Comparison of ENCODE assay signal across 11 cellular contexts in the genomic region with DNA sequence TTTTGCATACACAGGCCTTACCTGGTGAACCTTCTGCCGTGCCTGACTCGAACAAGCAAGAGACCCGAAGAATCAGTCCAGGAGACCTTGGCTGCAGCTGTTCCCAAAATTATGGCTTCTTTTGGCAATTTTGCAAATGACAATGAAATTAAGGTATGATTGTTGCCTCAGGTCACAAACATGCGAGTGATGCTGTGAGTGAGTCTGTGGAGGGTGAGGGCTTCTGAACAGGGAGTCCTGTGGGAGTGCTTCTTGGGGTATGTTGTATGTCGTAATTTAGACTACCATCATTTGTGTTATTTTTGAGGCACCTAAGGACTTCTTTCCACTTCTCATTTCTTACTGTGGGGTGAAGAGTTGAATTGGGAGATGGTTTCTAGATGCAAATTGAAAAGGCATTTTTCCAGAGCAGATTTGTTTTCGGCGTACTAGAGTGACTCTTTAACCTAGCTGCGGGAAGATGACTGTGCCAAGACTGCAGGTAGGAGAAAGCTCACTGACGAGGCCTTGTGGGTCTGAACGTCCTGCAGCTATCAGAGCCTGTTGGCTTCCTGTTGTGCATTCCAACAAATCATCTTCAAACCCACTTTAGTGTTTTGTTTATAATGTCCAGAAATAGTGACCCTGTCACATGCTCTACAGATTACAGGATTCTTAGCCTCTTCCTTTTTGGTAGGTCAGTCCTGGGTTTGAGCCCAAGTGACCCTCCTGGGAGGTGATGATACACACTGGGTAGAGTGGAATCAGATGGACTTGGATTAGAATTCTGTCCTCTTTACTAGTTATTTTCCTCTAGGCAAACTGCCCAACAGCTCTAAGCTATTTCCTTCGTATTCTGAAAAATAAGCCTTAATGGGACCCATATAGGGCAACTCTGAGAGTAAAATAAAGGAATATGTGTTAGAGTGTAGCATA. TPM values are rescaled to one million over a fixed set of nuclear protein-coding genes. Genes with fewer than 3 reads are reported as not detected.
DNase-seq lines count a peak whose midpoint lies in the region; ATAC-seq and TF ChIP-seq lines count a peak whose summit lies in the region.
"Had no signal": no experiment of that assay in that cellular context is flagged by ENCODE, and none has a peak within 500 bp of the region (broad histone marks: within the 10 kb centered on the region; RNA-seq: fewer than 3 reads in every experiment).

No MANE protein-coding gene starts in this region.

- H3K27me3 Mint-ChIP-seq in activated T-cell treated with anti-CD3 and anti-CD28 coated beads, Interleukin-2, amount 50 U/mL, for 72 hours (ENCODE audit: low read depth) = no peaks in the 10 kb centered on the region
- H3K27me3 Mint-ChIP-seq in activated T-cell treated with anti-CD3 and anti-CD28 coated beads, Interleukin-2, amount 50 U/mL, for 4 hours (ENCODE audit: low read depth) = no peaks in the 10 kb centered on the region
- no peaks in the 10 kb centered on the region for H3K27me3 Mint-ChIP-seq in natural killer cell (ENCODE audit: low read depth in 2 of 2)
- H3K27me3 Mint-ChIP-seq: activated naive CD4-positive, alpha-beta T cell treated with anti-CD3 and anti-CD28 coated beads, Interleukin-2, amount 50 U/mL, for 24 hours had no signal

- H3K4me1 ChIP-seq in fibroblast of lung (ENCODE audit: control insufficient read depth, extremely low read depth, insufficient read depth, low read length) = peaks cover 12% of the 10 kb centered on the region
- peaks cover 5 to 25% of the 10 kb centered on the region in 2 donors for H3K4me1 ChIP-seq in muscle layer of duodenum (ENCODE audit: control insufficient read depth in 1 of 2, insufficient read depth in 2 of 2, low read length in 2 of 2)

- no peak overlapping the region for H3K4me3 Mint-ChIP-seq in activated T-cell treated with anti-CD3 and anti-CD28 coated beads, Interleukin-2, amount 50 U/mL, for 72 hours
- no peak overlapping the region for H3K4me3 Mint-ChIP-seq in activated T-cell treated with anti-CD3 and anti-CD28 coated beads, Interleukin-2, amount 50 U/mL, for 4 hours
- no peak overlapping the region for H3K4me3 Mint-ChIP-seq in natural killer cell
- H3K4me3 Mint-ChIP-seq: activated naive CD4-positive, alpha-beta T cell treated with anti-CD3 and anti-CD28 coated beads, Interleukin-2, amount 50 U/mL, for 24 hours; neural crest cell had no signal

- no peak for DNase-seq in activated T-cell treated with anti-CD3 and anti-CD28 coated beads, Interleukin-2, amount 50 U/mL, for 72 hours
- no peak for DNase-seq in activated T-cell treated with anti-CD3 and anti-CD28 coated beads, Interleukin-2, amount 50 U/mL, for 4 hours
- DNase-seq in fibroblast of lung (ENCODE audit: low read depth in 2 of 2) (no peak), natural killer cell (no peak), epidermal melanocyte (ENCODE audit: insufficient read length, low spot score) (no peak), mucosa of gallbladder (ENCODE audit: low spot score) (no peak)

- no peak for ATAC-seq in activated T-cell treated with anti-CD3 and anti-CD28 coated beads, Interleukin-2, amount 50 U/mL, for 72 hours (replicated peaks in 1 of 2)
- ATAC-seq in activated T-cell treated with anti-CD3 and anti-CD28 coated beads, Interleukin-2, amount 50 U/mL, for 4 hours = no peak
- ATAC-seq in natural killer cell (no peak), GM21367 (IDR thresholded peaks at IDR 0.05; ENCODE audit: unreplicated experiment) (no peak)

- TF ChIP-seq CTCF in fibroblast of lung (conservative IDR thresholded peaks at IDR 0.05 in 1 of 2, IDR thresholded peaks at IDR 0.05 in 1 of 2; ENCODE audit: low read depth in 1 of 2, low read length in 2 of 2) (no peak), natural killer cell (IDR thresholded peaks at IDR 0.05) (no peak)

- H2AFZ ChIP-seq in fibroblast of lung (ENCODE audit: low read length) = no peak overlapping the region

- H3K27ac Mint-ChIP-seq in activated T-cell treated with anti-CD3 and anti-CD28 coated beads, Interleukin-2, amount 50 U/mL, for 72 hours = peak overlapping the region; percentile 32
- peak overlapping the region in 1 of 2 donors; percentile 83 for H3K27ac Mint-ChIP-seq in natural killer cell

- no peaks in the 10 kb centered on the region for H3K9me3 Mint-ChIP-seq in activated T-cell treated with anti-CD3 and anti-CD28 coated beads, Interleukin-2, amount 50 U/mL, for 72 hours
- H3K9me3 Mint-ChIP-seq in activated T-cell treated with anti-CD3 and anti-CD28 coated beads, Interleukin-2, amount 50 U/mL, for 4 hours = no peaks in the 10 kb centered on the region
- H3K9me3 Mint-ChIP-seq in natural killer cell = no peaks in the 10 kb centered on the region
- H3K9me3 Mint-ChIP-seq: activated naive CD4-positive, alpha-beta T cell treated with anti-CD3 and anti-CD28 coated beads, Interleukin-2, amount 50 U/mL, for 24 hours; neural crest cell had no signal

- H3K4me3 ChIP-seq in fibroblast of lung (replicated peaks in 1 of 4; ENCODE audit: control extremely low read depth in 1 of 4, insufficient read depth in 1 of 4, low read depth in 3 of 4, low read length in 4 of 4) = no peak overlapping the region
- H3K4me3 ChIP-seq in muscle layer of duodenum (ENCODE audit: low read depth in 1 of 2, low read length in 2 of 2) = no peak overlapping the region
- H3K4me3 ChIP-seq: A549 had no signal

- no peak overlapping the region for H3K9ac ChIP-seq in fibroblast of lung (ENCODE audit: insufficient read depth, low read length)

- peaks cover 11% of the 10 kb centered on the region for H3K4me1 Mint-ChIP-seq in activated T-cell treated with anti-CD3 and anti-CD28 coated beads, Interleukin-2, amount 50 U/mL, for 72 hours (ENCODE audit: low read depth)
- H3K4me1 Mint-ChIP-seq in activated T-cell treated with anti-CD3 and anti-CD28 coated beads, Interleukin-2, amount 50 U/mL, for 4 hours (ENCODE audit: low read depth) = peaks cover 4% of the 10 kb centered on the region
- peaks cover 7 to 17% of the 10 kb centered on the region in 2 donors for H3K4me1 Mint-ChIP-seq in natural killer cell

- H3K4me2 ChIP-seq in fibroblast of lung (ENCODE audit: extremely low read depth, insufficient read depth, low read length) = no peak overlapping the region

- H3K27me3 ChIP-seq in fibroblast of lung (ENCODE audit: control insufficient read depth, insufficient read depth, low read length) = no peaks in the 10 kb centered on the region
- no peaks in the 10 kb centered on the region for H3K27me3 ChIP-seq in muscle layer of duodenum (ENCODE audit: low read depth, low read length)

- H3K9me3 ChIP-seq in fibroblast of lung (ENCODE audit: control insufficient read depth, insufficient read depth, low read depth, low read length) (no peaks in the 10 kb centered on the region), muscle layer of duodenum (ENCODE audit: control insufficient read depth in 1 of 2, low read length in 2 of 2) (no peaks in the 10 kb centered on the region)
- H3K9me3 ChIP-seq: A549 had no signal

- peaks cover 2 to 34% of the 10 kb centered on the region in 2 donors for H3K36me3 Mint-ChIP-seq in activated T-cell treated with anti-CD3 and anti-CD28 coated beads, Interleukin-2, amount 50 U/mL, for 72 hours (ENCODE audit: insufficient read depth in 2 of 2)
- H3K36me3 Mint-ChIP-seq in activated T-cell treated with anti-CD3 and anti-CD28 coated beads, Interleukin-2, amount 50 U/mL, for 4 hours (ENCODE audit: insufficient read depth) = peaks cover 32% of the 10 kb centered on the region
- peaks cover 6% of the 10 kb centered on the region for H3K36me3 Mint-ChIP-seq in natural killer cell

- H4K20me1 ChIP-seq in fibroblast of lung (ENCODE audit: control insufficient read depth, extremely low read depth, insufficient read depth, low read length) = no peaks in the 10 kb centered on the region

- no peaks in the 10 kb centered on the region for H3K79me2 ChIP-seq in fibroblast of lung (ENCODE audit: control insufficient read depth, insufficient read depth, low read length)

- H3K36me3 ChIP-seq in fibroblast of lung (ENCODE audit: control insufficient read depth, insufficient read depth, low read length) (peaks cover 3% of the 10 kb centered on the region), muscle layer of duodenum (ENCODE audit: control insufficient read depth in 1 of 2, insufficient read depth in 2 of 2, low read length in 2 of 2) (peaks cover 37 to 43% of the 10 kb centered on the region in 2 donors)

- H3K27ac ChIP-seq in fibroblast of lung (ENCODE audit: insufficient read depth, low read length) (peak overlapping the region; percentile 62), muscle layer of duodenum (ENCODE audit: low read length) (peak overlapping the region; percentile 39)
- H3K27ac ChIP-seq: A549 had no signal

- intact Hi-C loops in natural killer cell (cut with micrococcal nuclease) = loop anchor here (2.0 to 10.0 kb wide), 3 partner anchors 85 to 837 kb away; no protein-coding TSS in a partner anchor

RNA-seq across cellular contexts. Expression of a gene that starts 33.0 kb away (rescaled TPM):
- 10 to 100 TPM; 88.0 to 97.9 TPM for total RNA-seq in activated T-cell treated with anti-CD3 and anti-CD28 coated beads, Interleukin-2, amount 50 U/mL, for 72 hours
- 10 to 100 TPM; 50.5 to 59.3 (median 51.5) TPM for total RNA-seq in activated T-cell treated with anti-CD3 and anti-CD28 coated beads, Interleukin-2, amount 50 U/mL, for 4 hours
- total RNA-seq in fibroblast of lung (41.8 and 52.9 TPM in 2 replicates), natural killer cell (100 to 1,000 TPM; 132 to 175 (median 165) TPM), mucosa of gallbladder (51.6 TPM)
- polyA plus RNA-seq in fibroblast of lung = 13.2 and 19.2 TPM in 2 replicates
- polyA plus RNA-seq in fibroblast of lung (2012) = 15.5 and 18.1 TPM in 2 replicates
- polyA minus RNA-seq in fibroblast of lung (ENCODE audit: low replicate concordance) = 172 and 236 TPM in 2 replicates

RNA-seq across cellular contexts. Expression of a gene that starts 33.2 kb away (rescaled TPM):
- not detected for total RNA-seq in activated T-cell treated with anti-CD3 and anti-CD28 coated beads, Interleukin-2, amount 50 U/mL, for 72 hours
- not detected for total RNA-seq in activated T-cell treated with anti-CD3 and anti-CD28 coated beads, Interleukin-2, amount 50 U/mL, for 4 hours
- not detected in 2 replicates for total RNA-seq in fibroblast of lung
- not detected in 2 replicates for polyA plus RNA-seq in fibroblast of lung
- not detected in 2 replicates for polyA plus RNA-seq in fibroblast of lung (2012)
- not detected in 2 replicates for polyA minus RNA-seq in fibroblast of lung (ENCODE audit: low replicate concordance)
- not detected for total RNA-seq in natural killer cell
- not detected for total RNA-seq in mucosa of gallbladder
- total RNA-seq: neural crest cell had no signal
- polyA plus RNA-seq: A549 had no signal
